In the genomic region with DNA sequence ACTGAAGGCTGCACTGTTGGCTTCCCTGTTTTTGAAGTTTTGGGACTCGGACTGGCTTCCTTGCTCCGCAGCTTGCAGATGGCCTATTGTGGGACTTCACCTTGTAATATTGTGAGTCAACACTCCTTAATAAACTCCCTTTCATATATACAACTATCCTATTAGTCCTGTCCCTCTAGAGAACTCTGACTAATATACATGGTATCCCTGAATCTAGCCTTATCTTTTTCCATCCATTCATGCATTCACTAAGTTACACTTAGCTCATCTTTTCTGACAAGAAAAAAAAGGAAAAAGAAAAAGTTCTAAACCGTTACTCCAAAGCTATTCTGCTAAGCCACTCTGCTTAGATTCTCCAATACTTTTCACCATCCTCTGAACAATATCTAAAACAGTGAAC, we compare ENCODE assay signal across 17 cellular contexts.
DNase-seq lines count a peak whose midpoint lies in the region; ATAC-seq and TF ChIP-seq lines count a peak whose summit lies in the region.
"Had no signal": no experiment of that assay in that cellular context is flagged by ENCODE, and none has a peak within 500 bp of the region (broad histone marks: within the 10 kb centered on the region; RNA-seq: fewer than 3 reads in every experiment).

No MANE protein-coding gene starts in this region.

- dilution Hi-C loops in IMR-90 (cut with HindIII; ENCODE audit: low sequenced_read_pairs, unreplicated experiment): no loop called here

- H3K9ac ChIP-seq in IMR-90 (ENCODE audit: low read depth, low read length): no peak overlapping the region

- in situ Hi-C loops in IMR-90 (cut with MboI; ENCODE audit: low sequenced_read_pairs): no loop called here

- intact Hi-C loops in IMR-90 (cut with micrococcal nuclease): no loop called here

- H2BK15ac ChIP-seq in IMR-90 (ENCODE audit: low read depth, low read length): no peak overlapping the region

- TF ChIP-seq RAD21 in IMR-90 (IDR thresholded peaks at IDR 0.05; ENCODE audit: low read length): no peak

- no peak overlapping the region for H3K14ac ChIP-seq in IMR-90 (replicated peaks; ENCODE audit: low read depth, low read length)

- no peaks in the 10 kb centered on the region for H3K9me1 ChIP-seq in IMR-90 (ENCODE audit: insufficient read depth, low read length)

- H3K27ac ChIP-seq in IMR-90 (ENCODE audit: insufficient read depth, low read length): no peak overlapping the region
- H3K27ac ChIP-seq: C4-2B, HL-60 had no signal

- H4K5ac ChIP-seq in IMR-90 (ENCODE audit: low read depth, low read length): no peak overlapping the region

- H2AFZ ChIP-seq in IMR-90 (replicated peaks; ENCODE audit: low read length, poor library complexity): no peak overlapping the region

- no peak for TF ChIP-seq POLR2A in IMR-90 (IDR thresholded peaks at IDR 0.05; ENCODE audit: low read depth, low read length)

- no peaks in the 10 kb centered on the region for H3K36me3 ChIP-seq in IMR-90 (ENCODE audit: control insufficient read depth, insufficient read depth, low read length)
- H3K36me3 ChIP-seq: BE2C, HAP-1 had no signal

- no peak overlapping the region for H3K23ac ChIP-seq in IMR-90 (ENCODE audit: low read depth, low read length)

- H4K91ac ChIP-seq in IMR-90 (ENCODE audit: insufficient read depth, low read depth, low read length): no peak overlapping the region

- no peak overlapping the region for H2BK20ac ChIP-seq in IMR-90 (ENCODE audit: low read depth, low read length)

- no peaks in the 10 kb centered on the region for H3K9me3 ChIP-seq in IMR-90 (ENCODE audit: control insufficient read depth, insufficient read depth, low read length)
- H3K9me3 ChIP-seq: BE2C, HAP-1 had no signal

- no peaks in the 10 kb centered on the region for H4K20me1 ChIP-seq in IMR-90 (ENCODE audit: insufficient read depth, low read length)

- POLR2A ChIA-PET in IMR-90 (lab: Charles Lee; ENCODE audit: unreplicated experiment): no interaction called here

- H3K4me2 ChIP-seq in IMR-90 (ENCODE audit: low read depth, low read length): no peak overlapping the region

- H3K18ac ChIP-seq in IMR-90 (ENCODE audit: low read depth, low read length): no peak overlapping the region

- no TSS peak for BruUV-seq in IMR-90 (replicated peaks; lab: Mats Ljungman, UMichigan)

- H2AK9ac ChIP-seq in IMR-90 (replicated peaks; ENCODE audit: low read depth, low read length, poor library complexity): no peak overlapping the region

- no peak overlapping the region for H2BK5ac ChIP-seq in IMR-90 (ENCODE audit: low read depth, low read length, poor library complexity, severe bottlenecking)

- no peak overlapping the region for H2BK120ac ChIP-seq in IMR-90 (ENCODE audit: low read depth, low read length)

- H3K4me1 ChIP-seq in IMR-90 (ENCODE audit: control insufficient read depth, insufficient read depth, low read length): no peaks in the 10 kb centered on the region
- H3K4me1 ChIP-seq: BE2C, HAP-1 had no signal

- DNase-seq in EH (ENCODE audit: low read depth) (peak; percentile 11), IMR-90 (peak; percentile 63), T1000 (lab: John Stamatoyannopoulos, UW) (peak; percentile 36), non-pigmented ciliary epithelial cell (ENCODE audit: low read depth) (peak; percentile 31), NK-92 (lab: John Stamatoyannopoulos, UW; ENCODE audit: unreplicated experiment) (no peak)
- DNase-seq: BE2C; CD4-positive, alpha-beta memory T cell; COR-L47; DMS153; DMS79 treated with DMSO at 0.1 percent for 48 hours; KBM-7 had no signal

- no peak overlapping the region for H4K8ac ChIP-seq in IMR-90 (ENCODE audit: low read depth in 2 of 2, low read length in 2 of 2)

- no peak for TF ChIP-seq CTCF in IMR-90 (conservative IDR thresholded peaks at IDR 0.05; ENCODE audit: low read depth, low read length)

- no peaks in the 10 kb centered on the region for H3K79me1 ChIP-seq in IMR-90 (ENCODE audit: low read depth in 1 of 2, low read length in 2 of 2)

- H3K4ac ChIP-seq in IMR-90 (ENCODE audit: low read depth, low read length): no peak overlapping the region

- CTCF ChIA-PET in IMR-90 (lab: Yijun Ruan, JAX): no interaction called here

- no peaks in the 10 kb centered on the region for H3K27me3 ChIP-seq in IMR-90 (ENCODE audit: control insufficient read depth, insufficient read depth, low read length)
- H3K27me3 ChIP-seq: BE2C had no signal

- no peak overlapping the region for H3K4me3 ChIP-seq in IMR-90 (ENCODE audit: insufficient read depth, low read depth, low read length)
- H3K4me3 ChIP-seq: GM12878, HAP-1 had no signal

- no peak overlapping the region for H3K56ac ChIP-seq in IMR-90 (ENCODE audit: extremely low read depth, insufficient read depth, low read length)

- H2AK5ac ChIP-seq in IMR-90 (ENCODE audit: low read depth, low read length): no peak overlapping the region

- WGBS in IMR-90 (ENCODE audit: extremely low coverage in 2 of 2, insufficient read length in 1 of 2), 2 experiments: no CpG with 5 or more reads among the region's 3 CpGs

- ATAC-seq in IMR-90 (ENCODE audit: low read depth) (peak; percentile 57), GM19467 (IDR thresholded peaks at IDR 0.05; ENCODE audit: unreplicated experiment) (no peak), GM19397 (IDR thresholded peaks at IDR 0.05; ENCODE audit: unreplicated experiment) (no peak)
- ATAC-seq: GM12878 had no signal

TF ChIP-seq in IMR-90, 13 proteins besides CTCF, POLR2A, EP300 and RAD21:
- TF ChIP-seq CEBPB (IDR thresholded peaks at IDR 0.05; ENCODE audit: low read depth, low read length): no peak
- TF ChIP-seq MAZ (IDR thresholded peaks at IDR 0.05; ENCODE audit: borderline replicate concordance, low read depth, low read length): no peak
- no peak for TF ChIP-seq RCOR1 (IDR thresholded peaks at IDR 0.05; ENCODE audit: insufficient replicate concordance, low read length)
- no peak for TF ChIP-seq MAFK (IDR thresholded peaks at IDR 0.05; ENCODE audit: low read depth, low read length)
- no peak for TF ChIP-seq RFX5 (IDR thresholded peaks at IDR 0.05; ENCODE audit: low read depth, low read length)
- TF ChIP-seq, protein P1, sequence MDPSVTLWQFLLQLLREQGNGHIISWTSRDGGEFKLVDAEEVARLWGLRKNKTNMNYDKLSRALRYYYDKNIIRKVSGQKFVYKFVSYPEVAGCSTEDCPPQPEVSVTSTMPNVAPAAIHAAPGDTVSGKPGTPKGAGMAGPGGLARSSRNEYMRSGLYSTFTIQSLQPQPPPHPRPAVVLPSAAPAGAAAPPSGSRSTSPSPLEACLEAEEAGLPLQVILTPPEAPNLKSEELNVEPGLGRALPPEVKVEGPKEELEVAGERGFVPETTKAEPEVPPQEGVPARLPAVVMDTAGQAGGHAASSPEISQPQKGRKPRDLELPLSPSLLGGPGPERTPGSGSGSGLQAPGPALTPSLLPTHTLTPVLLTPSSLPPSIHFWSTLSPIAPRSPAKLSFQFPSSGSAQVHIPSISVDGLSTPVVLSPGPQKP (IDR thresholded peaks at IDR 0.05; ENCODE audit: borderline replicate concordance, low read depth, low read length): no peak
- no peak for TF ChIP-seq CHD1 (IDR thresholded peaks at IDR 0.05; ENCODE audit: low read depth, low read length)
- TF ChIP-seq BHLHE40 (IDR thresholded peaks at IDR 0.05; ENCODE audit: low read depth, low read length): no peak
- no peak for TF ChIP-seq FOS (IDR thresholded peaks at IDR 0.05; ENCODE audit: low read depth, low read length)
- TF ChIP-seq, protein P2, sequence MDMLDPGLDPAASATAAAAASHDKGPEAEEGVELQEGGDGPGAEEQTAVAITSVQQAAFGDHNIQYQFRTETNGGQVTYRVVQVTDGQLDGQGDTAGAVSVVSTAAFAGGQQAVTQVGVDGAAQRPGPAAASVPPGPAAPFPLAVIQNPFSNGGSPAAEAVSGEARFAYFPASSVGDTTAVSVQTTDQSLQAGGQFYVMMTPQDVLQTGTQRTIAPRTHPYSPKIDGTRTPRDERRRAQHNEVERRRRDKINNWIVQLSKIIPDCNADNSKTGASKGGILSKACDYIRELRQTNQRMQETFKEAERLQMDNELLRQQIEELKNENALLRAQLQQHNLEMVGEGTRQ (IDR thresholded peaks at IDR 0.05; ENCODE audit: low read depth, low read length): no peak
- no peak for TF ChIP-seq SMC3 (IDR thresholded peaks at IDR 0.05; ENCODE audit: low read depth, low read length)
- TF ChIP-seq MXI1 (IDR thresholded peaks at IDR 0.05; ENCODE audit: borderline replicate concordance, low read depth, low read length): no peak
